ENCODE assay signal across 1 cellular context in the genomic region with DNA sequence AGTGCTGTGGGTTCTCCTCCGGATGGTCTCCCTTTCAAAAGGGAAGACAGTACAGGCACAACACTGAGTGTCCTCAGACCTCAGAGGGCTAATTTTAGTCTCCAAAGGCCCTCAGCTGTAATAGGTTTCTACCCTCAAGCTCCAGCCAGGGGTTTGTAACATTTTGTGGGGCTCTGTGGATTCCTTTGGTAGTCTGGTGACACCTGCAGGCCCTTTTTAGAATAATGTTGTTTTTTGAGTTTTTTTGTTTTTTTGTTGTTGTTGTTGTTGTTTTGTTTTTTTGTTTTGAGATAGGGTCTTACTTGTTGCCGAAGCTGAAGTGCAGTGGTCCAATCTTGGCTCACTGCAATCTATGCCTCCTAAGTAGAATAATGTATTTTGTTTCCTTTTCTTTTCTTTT.
TF ChIP-seq lines count a peak whose summit lies in the region.

No MANE protein-coding gene starts in this region.

TF ChIP-seq in GM23338, 12 proteins besides CTCF, POLR2A, EP300 and RAD21 (continued from another document):
- TF ChIP-seq, protein P1, sequence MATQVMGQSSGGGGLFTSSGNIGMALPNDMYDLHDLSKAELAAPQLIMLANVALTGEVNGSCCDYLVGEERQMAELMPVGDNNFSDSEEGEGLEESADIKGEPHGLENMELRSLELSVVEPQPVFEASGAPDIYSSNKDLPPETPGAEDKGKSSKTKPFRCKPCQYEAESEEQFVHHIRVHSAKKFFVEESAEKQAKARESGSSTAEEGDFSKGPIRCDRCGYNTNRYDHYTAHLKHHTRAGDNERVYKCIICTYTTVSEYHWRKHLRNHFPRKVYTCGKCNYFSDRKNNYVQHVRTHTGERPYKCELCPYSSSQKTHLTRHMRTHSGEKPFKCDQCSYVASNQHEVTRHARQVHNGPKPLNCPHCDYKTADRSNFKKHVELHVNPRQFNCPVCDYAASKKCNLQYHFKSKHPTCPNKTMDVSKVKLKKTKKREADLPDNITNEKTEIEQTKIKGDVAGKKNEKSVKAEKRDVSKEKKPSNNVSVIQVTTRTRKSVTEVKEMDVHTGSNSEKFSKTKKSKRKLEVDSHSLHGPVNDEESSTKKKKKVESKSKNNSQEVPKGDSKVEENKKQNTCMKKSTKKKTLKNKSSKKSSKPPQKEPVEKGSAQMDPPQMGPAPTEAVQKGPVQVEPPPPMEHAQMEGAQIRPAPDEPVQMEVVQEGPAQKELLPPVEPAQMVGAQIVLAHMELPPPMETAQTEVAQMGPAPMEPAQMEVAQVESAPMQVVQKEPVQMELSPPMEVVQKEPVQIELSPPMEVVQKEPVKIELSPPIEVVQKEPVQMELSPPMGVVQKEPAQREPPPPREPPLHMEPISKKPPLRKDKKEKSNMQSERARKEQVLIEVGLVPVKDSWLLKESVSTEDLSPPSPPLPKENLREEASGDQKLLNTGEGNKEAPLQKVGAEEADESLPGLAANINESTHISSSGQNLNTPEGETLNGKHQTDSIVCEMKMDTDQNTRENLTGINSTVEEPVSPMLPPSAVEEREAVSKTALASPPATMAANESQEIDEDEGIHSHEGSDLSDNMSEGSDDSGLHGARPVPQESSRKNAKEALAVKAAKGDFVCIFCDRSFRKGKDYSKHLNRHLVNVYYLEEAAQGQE (IDR thresholded peaks at IDR 0.05; ENCODE audit: unreplicated experiment), result no peak
- TF ChIP-seq EZH2 (IDR thresholded peaks at IDR 0.05; ENCODE audit: low read depth, unreplicated experiment) (no peak), EZH2phosphoT487 (IDR thresholded peaks at IDR 0.05; ENCODE audit: unreplicated experiment) (no peak), NANOG (IDR thresholded peaks at IDR 0.05; ENCODE audit: borderline replicate concordance) (no peak), STAT1 (IDR thresholded peaks at IDR 0.05; ENCODE audit: unreplicated experiment) (no peak)
- TF ChIP-seq, protein P2, sequence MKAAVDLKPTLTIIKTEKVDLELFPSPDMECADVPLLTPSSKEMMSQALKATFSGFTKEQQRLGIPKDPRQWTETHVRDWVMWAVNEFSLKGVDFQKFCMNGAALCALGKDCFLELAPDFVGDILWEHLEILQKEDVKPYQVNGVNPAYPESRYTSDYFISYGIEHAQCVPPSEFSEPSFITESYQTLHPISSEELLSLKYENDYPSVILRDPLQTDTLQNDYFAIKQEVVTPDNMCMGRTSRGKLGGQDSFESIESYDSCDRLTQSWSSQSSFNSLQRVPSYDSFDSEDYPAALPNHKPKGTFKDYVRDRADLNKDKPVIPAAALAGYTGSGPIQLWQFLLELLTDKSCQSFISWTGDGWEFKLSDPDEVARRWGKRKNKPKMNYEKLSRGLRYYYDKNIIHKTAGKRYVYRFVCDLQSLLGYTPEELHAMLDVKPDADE (IDR thresholded peaks at IDR 0.05), result no peak
- TF ChIP-seq, protein P3, sequence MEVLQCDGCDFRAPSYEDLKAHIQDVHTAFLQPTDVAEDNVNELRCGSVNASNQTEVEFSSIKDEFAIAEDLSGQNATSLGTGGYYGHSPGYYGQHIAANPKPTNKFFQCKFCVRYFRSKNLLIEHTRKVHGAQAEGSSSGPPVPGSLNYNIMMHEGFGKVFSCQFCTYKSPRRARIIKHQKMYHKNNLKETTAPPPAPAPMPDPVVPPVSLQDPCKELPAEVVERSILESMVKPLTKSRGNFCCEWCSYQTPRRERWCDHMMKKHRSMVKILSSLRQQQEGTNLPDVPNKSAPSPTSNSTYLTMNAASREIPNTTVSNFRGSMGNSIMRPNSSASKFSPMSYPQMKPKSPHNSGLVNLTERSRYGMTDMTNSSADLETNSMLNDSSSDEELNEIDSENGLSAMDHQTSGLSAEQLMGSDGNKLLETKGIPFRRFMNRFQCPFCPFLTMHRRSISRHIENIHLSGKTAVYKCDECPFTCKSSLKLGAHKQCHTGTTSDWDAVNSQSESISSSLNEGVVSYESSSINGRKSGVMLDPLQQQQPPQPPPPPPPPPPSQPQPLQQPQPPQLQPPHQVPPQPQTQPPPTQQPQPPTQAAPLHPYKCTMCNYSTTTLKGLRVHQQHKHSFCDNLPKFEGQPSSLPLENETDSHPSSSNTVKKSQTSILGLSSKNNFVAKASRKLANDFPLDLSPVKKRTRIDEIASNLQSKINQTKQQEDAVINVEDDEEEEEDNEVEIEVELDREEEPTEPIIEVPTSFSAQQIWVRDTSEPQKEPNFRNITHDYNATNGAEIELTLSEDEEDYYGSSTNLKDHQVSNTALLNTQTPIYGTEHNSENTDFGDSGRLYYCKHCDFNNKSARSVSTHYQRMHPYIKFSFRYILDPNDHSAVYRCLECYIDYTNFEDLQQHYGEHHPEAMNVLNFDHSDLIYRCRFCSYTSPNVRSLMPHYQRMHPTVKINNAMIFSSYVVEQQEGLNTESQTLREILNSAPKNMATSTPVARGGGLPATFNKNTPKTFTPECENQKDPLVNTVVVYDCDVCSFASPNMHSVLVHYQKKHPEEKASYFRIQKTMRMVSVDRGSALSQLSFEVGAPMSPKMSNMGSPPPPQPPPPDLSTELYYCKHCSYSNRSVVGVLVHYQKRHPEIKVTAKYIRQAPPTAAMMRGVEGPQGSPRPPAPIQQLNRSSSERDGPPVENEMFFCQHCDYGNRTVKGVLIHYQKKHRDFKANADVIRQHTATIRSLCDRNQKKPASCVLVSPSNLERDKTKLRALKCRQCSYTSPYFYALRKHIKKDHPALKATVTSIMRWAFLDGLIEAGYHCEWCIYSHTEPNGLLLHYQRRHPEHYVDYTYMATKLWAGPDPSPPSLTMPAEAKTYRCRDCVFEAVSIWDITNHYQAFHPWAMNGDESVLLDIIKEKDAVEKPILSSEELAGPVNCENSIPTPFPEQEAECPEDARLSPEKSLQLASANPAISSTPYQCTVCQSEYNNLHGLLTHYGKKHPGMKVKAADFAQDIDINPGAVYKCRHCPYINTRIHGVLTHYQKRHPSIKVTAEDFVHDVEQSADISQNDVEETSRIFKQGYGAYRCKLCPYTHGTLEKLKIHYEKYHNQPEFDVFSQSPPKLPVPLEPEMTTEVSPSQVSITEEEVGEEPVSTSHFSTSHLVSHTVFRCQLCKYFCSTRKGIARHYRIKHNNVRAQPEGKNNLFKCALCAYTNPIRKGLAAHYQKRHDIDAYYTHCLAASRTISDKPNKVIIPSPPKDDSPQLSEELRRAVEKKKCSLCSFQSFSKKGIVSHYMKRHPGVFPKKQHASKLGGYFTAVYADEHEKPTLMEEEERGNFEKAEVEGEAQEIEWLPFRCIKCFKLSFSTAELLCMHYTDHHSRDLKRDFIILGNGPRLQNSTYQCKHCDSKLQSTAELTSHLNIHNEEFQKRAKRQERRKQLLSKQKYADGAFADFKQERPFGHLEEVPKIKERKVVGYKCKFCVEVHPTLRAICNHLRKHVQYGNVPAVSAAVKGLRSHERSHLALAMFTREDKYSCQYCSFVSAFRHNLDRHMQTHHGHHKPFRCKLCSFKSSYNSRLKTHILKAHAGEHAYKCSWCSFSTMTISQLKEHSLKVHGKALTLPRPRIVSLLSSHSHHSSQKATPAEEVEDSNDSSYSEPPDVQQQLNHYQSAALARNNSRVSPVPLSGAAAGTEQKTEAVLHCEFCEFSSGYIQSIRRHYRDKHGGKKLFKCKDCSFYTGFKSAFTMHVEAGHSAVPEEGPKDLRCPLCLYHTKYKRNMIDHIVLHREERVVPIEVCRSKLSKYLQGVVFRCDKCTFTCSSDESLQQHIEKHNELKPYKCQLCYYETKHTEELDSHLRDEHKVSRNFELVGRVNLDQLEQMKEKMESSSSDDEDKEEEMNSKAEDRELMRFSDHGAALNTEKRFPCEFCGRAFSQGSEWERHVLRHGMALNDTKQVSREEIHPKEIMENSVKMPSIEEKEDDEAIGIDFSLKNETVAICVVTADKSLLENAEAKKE (CRISPR knock-in tag; IDR thresholded peaks at IDR 0.05), result no peak
